1 cellular context compared by ENCODE assay signal in the genomic region with DNA sequence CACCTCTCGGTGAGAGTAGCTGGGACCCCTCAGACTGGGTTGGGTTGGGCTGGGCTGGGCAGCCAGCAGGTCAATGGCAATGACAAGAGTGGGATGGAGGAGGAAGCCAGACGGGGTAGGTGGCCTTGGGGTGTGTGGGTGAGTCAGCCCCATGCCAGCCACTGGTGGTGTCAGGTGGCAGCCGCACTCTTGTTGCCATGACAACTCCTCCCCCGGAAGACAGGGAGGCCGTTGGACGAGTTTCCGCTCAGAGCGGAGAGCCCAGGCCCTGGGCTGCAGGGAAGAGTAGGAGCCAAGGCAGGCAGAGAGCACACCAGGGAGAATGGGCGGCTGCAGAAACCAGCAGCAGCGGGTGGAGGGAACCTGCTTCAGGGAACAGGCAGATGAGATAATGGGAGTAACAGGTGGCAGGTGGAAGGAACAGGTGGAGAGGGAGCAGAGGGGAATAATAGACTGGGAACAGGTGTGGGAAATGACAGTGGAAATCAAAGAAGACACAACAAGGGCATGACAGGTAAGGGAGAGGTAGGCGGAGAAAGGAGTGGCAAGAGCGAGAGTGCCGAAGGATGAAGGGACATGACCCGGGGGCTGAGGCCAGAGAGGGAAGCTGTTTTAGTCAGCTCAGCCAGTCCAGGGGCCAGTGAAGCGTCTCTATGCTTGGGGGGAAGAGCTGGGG.
TF ChIP-seq lines count a peak whose summit lies in the region.

No MANE protein-coding gene starts in this region.

TF ChIP-seq in HEK293, 187 proteins besides CTCF, POLR2A, EP300 and RAD21 (continued from another document and continues in another):
- TF ChIP-seq, protein P1, sequence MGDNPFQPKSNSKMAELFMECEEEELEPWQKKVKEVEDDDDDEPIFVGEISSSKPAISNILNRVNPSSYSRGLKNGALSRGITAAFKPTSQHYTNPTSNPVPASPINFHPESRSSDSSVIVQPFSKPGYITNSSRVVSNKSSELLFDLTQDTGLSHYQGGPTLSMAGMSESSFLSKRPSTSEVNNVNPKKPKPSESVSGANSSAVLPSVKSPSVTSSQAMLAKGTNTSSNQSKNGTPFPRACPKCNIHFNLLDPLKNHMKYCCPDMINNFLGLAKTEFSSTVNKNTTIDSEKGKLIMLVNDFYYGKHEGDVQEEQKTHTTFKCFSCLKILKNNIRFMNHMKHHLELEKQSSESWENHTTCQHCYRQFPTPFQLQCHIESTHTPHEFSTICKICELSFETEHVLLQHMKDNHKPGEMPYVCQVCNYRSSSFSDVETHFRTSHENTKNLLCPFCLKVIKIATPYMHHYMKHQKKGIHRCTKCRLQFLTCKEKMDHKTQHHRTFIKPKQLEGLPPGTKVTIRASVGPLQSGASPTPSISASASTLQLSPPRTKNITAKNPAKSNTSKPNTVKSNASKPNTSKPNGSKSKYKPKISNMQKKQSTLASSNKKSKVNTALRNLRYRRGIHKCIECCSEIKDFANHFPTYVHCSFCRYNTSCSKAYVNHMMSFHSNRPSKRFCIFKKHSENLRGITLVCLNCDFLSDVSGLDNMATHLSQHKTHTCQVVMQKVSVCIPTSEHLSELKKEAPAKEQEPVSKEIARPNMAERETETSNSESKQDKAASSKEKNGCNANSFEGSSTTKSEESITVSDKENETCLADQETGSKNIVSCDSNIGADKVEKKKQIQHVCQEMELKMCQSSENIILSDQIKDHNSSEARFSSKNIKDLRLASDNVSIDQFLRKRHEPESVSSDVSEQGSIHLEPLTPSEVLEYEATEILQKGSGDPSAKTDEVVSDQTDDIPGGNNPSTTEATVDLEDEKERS (tag by site-specific recombination; IDR thresholded peaks at IDR 0.05), result no peak
- TF ChIP-seq KLF10 (tag by site-specific recombination; IDR thresholded peaks at IDR 0.05) (no peak), KLF7 (tag by site-specific recombination; IDR thresholded peaks at IDR 0.05; ENCODE audit: borderline replicate concordance) (no peak), ZNF843 (tag by site-specific recombination; IDR thresholded peaks at IDR 0.05) (no peak), ZNF324 (tag by site-specific recombination; IDR thresholded peaks at IDR 0.05) (no peak), ZNF341 (tag by site-specific recombination; IDR thresholded peaks at IDR 0.05; ENCODE audit: low read depth) (peak; percentile 70), FEZF1 (tag by site-specific recombination; IDR thresholded peaks at IDR 0.05) (no peak), BCL11B (tag by site-specific recombination; IDR thresholded peaks at IDR 0.05; ENCODE audit: low read depth) (no peak), ZNF423 (tag by site-specific recombination; IDR thresholded peaks at IDR 0.05) (no peak), SP3 (tag by site-specific recombination; IDR thresholded peaks at IDR 0.05) (no peak), ZNF391 (tag by site-specific recombination; IDR thresholded peaks at IDR 0.05; ENCODE audit: borderline replicate concordance, low read depth) (no peak), ZNF596 (tag by site-specific recombination; IDR thresholded peaks at IDR 0.05) (no peak), BCL11A (tag by site-specific recombination; IDR thresholded peaks at IDR 0.05; ENCODE audit: low read depth) (no peak), ZIC2 (tag by site-specific recombination; IDR thresholded peaks at IDR 0.05) (no peak), ZNF623 (tag by site-specific recombination; IDR thresholded peaks at IDR 0.05) (no peak), MEIS1 (CRISPR knock-in tag; IDR thresholded peaks at IDR 0.05; ENCODE audit: borderline replicate concordance) (no peak), ZNF335 (tag by site-specific recombination; conservative IDR thresholded peaks at IDR 0.05) (no peak), ZNF654 (tag by site-specific recombination; IDR thresholded peaks at IDR 0.05; ENCODE audit: low read depth) (no peak), ZNF175 (tag by site-specific recombination; IDR thresholded peaks at IDR 0.05) (no peak), ZNF184 (tag by site-specific recombination; IDR thresholded peaks at IDR 0.05) (no peak), ZNF747 (tag by site-specific recombination; IDR thresholded peaks at IDR 0.05) (no peak), GLIS2 (tag by site-specific recombination; IDR thresholded peaks at IDR 0.05) (peak; percentile 75), ZBTB1 (tag by site-specific recombination; IDR thresholded peaks at IDR 0.05) (no peak), ZNF433 (tag by site-specific recombination; IDR thresholded peaks at IDR 0.05; ENCODE audit: low read depth) (no peak), ZNF302 (tag by site-specific recombination; IDR thresholded peaks at IDR 0.05; ENCODE audit: low read depth) (no peak), ZNF585B (tag by site-specific recombination; IDR thresholded peaks at IDR 0.05) (no peak), SALL2 (tag by site-specific recombination; IDR thresholded peaks at IDR 0.05; ENCODE audit: borderline replicate concordance) (no peak), ZNF248 (tag by site-specific recombination; IDR thresholded peaks at IDR 0.05) (no peak), ZNF112 (tag by site-specific recombination; IDR thresholded peaks at IDR 0.05) (no peak), ZNF2 (tag by site-specific recombination; IDR thresholded peaks at IDR 0.05) (no peak), GFI1B (tag by site-specific recombination; IDR thresholded peaks at IDR 0.05) (no peak)
- TF ChIP-seq, protein P2, sequence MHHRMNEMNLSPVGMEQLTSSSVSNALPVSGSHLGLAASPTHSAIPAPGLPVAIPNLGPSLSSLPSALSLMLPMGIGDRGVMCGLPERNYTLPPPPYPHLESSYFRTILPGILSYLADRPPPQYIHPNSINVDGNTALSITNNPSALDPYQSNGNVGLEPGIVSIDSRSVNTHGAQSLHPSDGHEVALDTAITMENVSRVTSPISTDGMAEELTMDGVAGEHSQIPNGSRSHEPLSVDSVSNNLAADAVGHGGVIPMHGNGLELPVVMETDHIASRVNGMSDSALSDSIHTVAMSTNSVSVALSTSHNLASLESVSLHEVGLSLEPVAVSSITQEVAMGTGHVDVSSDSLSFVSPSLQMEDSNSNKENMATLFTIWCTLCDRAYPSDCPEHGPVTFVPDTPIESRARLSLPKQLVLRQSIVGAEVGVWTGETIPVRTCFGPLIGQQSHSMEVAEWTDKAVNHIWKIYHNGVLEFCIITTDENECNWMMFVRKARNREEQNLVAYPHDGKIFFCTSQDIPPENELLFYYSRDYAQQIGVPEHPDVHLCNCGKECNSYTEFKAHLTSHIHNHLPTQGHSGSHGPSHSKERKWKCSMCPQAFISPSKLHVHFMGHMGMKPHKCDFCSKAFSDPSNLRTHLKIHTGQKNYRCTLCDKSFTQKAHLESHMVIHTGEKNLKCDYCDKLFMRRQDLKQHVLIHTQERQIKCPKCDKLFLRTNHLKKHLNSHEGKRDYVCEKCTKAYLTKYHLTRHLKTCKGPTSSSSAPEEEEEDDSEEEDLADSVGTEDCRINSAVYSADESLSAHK (tag by site-specific recombination; IDR thresholded peaks at IDR 0.05), result no peak
- TF ChIP-seq, protein P3, sequence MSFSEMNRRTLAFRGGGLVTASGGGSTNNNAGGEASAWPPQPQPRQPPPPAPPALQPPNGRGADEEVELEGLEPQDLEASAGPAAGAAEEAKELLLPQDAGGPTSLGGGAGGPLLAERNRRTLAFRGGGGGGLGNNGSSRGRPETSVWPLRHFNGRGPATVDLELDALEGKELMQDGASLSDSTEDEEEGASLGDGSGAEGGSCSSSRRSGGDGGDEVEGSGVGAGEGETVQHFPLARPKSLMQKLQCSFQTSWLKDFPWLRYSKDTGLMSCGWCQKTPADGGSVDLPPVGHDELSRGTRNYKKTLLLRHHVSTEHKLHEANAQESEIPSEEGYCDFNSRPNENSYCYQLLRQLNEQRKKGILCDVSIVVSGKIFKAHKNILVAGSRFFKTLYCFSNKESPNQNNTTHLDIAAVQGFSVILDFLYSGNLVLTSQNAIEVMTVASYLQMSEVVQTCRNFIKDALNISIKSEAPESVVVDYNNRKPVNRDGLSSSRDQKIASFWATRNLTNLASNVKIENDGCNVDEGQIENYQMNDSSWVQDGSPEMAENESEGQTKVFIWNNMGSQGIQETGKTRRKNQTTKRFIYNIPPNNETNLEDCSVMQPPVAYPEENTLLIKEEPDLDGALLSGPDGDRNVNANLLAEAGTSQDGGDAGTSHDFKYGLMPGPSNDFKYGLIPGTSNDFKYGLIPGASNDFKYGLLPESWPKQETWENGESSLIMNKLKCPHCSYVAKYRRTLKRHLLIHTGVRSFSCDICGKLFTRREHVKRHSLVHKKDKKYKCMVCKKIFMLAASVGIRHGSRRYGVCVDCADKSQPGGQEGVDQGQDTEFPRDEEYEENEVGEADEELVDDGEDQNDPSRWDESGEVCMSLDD (tag by site-specific recombination; IDR thresholded peaks at IDR 0.05), result peak; percentile 44; the same call in 1 of the 2 replicates
- TF ChIP-seq, protein P4, sequence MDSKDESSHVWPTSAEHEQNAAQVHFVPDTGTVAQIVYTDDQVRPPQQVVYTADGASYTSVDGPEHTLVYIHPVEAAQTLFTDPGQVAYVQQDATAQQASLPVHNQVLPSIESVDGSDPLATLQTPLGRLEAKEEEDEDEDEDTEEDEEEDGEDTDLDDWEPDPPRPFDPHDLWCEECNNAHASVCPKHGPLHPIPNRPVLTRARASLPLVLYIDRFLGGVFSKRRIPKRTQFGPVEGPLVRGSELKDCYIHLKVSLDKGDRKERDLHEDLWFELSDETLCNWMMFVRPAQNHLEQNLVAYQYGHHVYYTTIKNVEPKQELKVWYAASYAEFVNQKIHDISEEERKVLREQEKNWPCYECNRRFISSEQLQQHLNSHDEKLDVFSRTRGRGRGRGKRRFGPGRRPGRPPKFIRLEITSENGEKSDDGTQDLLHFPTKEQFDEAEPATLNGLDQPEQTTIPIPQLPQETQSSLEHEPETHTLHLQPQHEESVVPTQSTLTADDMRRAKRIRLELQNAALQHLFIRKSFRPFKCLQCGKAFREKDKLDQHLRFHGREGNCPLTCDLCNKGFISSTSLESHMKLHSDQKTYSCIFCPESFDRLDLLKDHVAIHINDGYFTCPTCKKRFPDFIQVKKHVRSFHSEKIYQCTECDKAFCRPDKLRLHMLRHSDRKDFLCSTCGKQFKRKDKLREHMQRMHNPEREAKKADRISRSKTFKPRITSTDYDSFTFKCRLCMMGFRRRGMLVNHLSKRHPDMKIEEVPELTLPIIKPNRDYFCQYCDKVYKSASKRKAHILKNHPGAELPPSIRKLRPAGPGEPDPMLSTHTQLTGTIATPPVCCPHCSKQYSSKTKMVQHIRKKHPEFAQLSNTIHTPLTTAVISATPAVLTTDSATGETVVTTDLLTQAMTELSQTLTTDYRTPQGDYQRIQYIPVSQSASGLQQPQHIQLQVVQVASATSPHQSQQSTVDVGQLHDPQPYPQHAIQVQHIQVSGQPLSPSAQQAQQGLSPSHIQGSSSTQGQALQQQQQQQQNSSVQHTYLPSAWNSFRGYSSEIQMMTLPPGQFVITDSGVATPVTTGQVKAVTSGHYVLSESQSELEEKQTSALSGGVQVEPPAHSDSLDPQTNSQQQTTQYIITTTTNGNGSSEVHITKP (tag by site-specific recombination; IDR thresholded peaks at IDR 0.05), result no peak; the same call in 1 of the 2 replicates
- TF ChIP-seq, protein P5, sequence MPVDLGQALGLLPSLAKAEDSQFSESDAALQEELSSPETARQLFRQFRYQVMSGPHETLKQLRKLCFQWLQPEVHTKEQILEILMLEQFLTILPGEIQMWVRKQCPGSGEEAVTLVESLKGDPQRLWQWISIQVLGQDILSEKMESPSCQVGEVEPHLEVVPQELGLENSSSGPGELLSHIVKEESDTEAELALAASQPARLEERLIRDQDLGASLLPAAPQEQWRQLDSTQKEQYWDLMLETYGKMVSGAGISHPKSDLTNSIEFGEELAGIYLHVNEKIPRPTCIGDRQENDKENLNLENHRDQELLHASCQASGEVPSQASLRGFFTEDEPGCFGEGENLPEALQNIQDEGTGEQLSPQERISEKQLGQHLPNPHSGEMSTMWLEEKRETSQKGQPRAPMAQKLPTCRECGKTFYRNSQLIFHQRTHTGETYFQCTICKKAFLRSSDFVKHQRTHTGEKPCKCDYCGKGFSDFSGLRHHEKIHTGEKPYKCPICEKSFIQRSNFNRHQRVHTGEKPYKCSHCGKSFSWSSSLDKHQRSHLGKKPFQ (tag by site-specific recombination; IDR thresholded peaks at IDR 0.05), result no peak
- TF ChIP-seq, protein P6, sequence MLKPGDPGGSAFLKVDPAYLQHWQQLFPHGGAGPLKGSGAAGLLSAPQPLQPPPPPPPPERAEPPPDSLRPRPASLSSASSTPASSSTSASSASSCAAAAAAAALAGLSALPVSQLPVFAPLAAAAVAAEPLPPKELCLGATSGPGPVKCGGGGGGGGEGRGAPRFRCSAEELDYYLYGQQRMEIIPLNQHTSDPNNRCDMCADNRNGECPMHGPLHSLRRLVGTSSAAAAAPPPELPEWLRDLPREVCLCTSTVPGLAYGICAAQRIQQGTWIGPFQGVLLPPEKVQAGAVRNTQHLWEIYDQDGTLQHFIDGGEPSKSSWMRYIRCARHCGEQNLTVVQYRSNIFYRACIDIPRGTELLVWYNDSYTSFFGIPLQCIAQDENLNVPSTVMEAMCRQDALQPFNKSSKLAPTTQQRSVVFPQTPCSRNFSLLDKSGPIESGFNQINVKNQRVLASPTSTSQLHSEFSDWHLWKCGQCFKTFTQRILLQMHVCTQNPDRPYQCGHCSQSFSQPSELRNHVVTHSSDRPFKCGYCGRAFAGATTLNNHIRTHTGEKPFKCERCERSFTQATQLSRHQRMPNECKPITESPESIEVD (tag by site-specific recombination; IDR thresholded peaks at IDR 0.05), result no peak
- TF ChIP-seq, protein P7, sequence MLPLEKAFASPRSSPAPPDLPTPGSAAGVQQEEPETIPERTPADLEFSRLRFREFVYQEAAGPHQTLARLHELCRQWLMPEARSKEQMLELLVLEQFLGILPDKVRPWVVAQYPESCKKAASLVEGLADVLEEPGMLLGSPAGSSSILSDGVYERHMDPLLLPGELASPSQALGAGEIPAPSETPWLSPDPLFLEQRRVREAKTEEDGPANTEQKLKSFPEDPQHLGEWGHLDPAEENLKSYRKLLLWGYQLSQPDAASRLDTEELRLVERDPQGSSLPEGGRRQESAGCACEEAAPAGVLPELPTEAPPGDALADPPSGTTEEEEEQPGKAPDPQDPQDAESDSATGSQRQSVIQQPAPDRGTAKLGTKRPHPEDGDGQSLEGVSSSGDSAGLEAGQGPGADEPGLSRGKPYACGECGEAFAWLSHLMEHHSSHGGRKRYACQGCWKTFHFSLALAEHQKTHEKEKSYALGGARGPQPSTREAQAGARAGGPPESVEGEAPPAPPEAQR (tag by site-specific recombination; IDR thresholded peaks at IDR 0.05), result no peak
- TF ChIP-seq, protein P8, sequence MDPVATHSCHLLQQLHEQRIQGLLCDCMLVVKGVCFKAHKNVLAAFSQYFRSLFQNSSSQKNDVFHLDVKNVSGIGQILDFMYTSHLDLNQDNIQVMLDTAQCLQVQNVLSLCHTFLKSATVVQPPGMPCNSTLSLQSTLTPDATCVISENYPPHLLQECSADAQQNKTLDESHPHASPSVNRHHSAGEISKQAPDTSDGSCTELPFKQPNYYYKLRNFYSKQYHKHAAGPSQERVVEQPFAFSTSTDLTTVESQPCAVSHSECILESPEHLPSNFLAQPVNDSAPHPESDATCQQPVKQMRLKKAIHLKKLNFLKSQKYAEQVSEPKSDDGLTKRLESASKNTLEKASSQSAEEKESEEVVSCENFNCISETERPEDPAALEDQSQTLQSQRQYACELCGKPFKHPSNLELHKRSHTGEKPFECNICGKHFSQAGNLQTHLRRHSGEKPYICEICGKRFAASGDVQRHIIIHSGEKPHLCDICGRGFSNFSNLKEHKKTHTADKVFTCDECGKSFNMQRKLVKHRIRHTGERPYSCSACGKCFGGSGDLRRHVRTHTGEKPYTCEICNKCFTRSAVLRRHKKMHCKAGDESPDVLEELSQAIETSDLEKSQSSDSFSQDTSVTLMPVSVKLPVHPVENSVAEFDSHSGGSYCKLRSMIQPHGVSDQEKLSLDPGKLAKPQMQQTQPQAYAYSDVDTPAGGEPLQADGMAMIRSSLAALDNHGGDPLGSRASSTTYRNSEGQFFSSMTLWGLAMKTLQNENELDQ (tag by site-specific recombination; IDR thresholded peaks at IDR 0.05; ENCODE audit: low read depth), result no peak
